Comparison of ENCODE assay signal across 24 cellular contexts in genomic region chr7:123538897-123539296, GRCh38. TPM values are rescaled to one million over a fixed set of nuclear protein-coding genes. Genes with fewer than 3 reads are reported as not detected.
DNase-seq lines count a peak whose midpoint lies in the region; ATAC-seq, FAIRE-seq and TF ChIP-seq lines count a peak whose summit lies in the region.
"Had no signal": no experiment of that assay in that cellular context is flagged by ENCODE, and none has a peak within 500 bp of the region (broad histone marks: within the 10 kb centered on the region; RNA-seq: fewer than 3 reads in every experiment).

No MANE protein-coding gene starts in this region.

- TF ChIP-seq RAD21 in K562 (CRISPR knock-in tag; conservative IDR thresholded peaks at IDR 0.05 in 1 of 2, IDR thresholded peaks at IDR 0.05 in 1 of 2): no peak

- no peak overlapping the region for H3K4me2 ChIP-seq in K562 (ENCODE audit: insufficient read depth, low read length)

- CTCF ChIA-PET in K562 (lab: Yijun Ruan, JAX; ENCODE audit: low intra/inter-chr PET ratio): interaction anchor here (4.4 kb wide), 1 partner anchor 44 kb away, joined by 45 read pairs; no protein-coding TSS in a partner anchor

- no peak overlapping the region for H3K9ac ChIP-seq in K562 (ENCODE audit: insufficient read depth in 1 of 2, low read depth in 2 of 2, low read length in 2 of 2)

- intact Hi-C loops in K562 (cut with micrococcal nuclease): loop anchor here (5.0 kb wide), 1 partner anchor 83 kb away; no protein-coding TSS in a partner anchor
- intact Hi-C loops in activated T-helper 2 cell treated with anti-CD3 and anti-CD28 coated beads, Interferon-gamma antibody, Interleukin-2, Interleukin-4, amounts not matched to agents 10 μg/mL and 5 μg/mL and 100 μg/mL, durations not matched to agents 14 hours and 24 hours and 36 hours (cut with micrococcal nuclease): no loop called here

- H3K9me3 Mint-ChIP-seq in activated T-helper 2 cell treated with anti-CD3 and anti-CD28 coated beads, Interferon-gamma antibody, Interleukin-2, Interleukin-4, amounts not matched to agents 10 μg/mL and 5 μg/mL and 100 μg/mL, durations not matched to agents 14 hours and 24 hours and 36 hours: no peaks in the 10 kb centered on the region
- H3K9me3 Mint-ChIP-seq: activated naive CD8-positive, alpha-beta T cell treated with anti-CD3 and anti-CD28 coated beads for 36 hours; T-helper 1 cell treated with Interleukin-12 subunit alpha and Interleukin-12 subunit beta and Interleukin-4 antibody, amounts not matched to agents 30 μg/mL and 1 μg/mL, for 36 hours; type B pancreatic cell had no signal

- H3K27me3 ChIP-seq in K562 (ENCODE audit: control insufficient read depth in 2 of 2, insufficient read depth in 2 of 2, low read length in 2 of 2): no peaks in the 10 kb centered on the region
- H3K27me3 ChIP-seq in effector memory CD4-positive, alpha-beta T cell (replicated peaks; ENCODE audit: control insufficient read depth, insufficient read depth, low read length, poor library complexity, severe bottlenecking): no peaks in the 10 kb centered on the region
- H3K27me3 ChIP-seq: right atrium auricular region had no signal

- in situ Hi-C loops in K562 (cut with MboI): loop anchor here (5.0 kb wide), 1 partner anchor 47 kb away; no protein-coding TSS in a partner anchor

- H3K36me3 Mint-ChIP-seq in activated T-helper 2 cell treated with anti-CD3 and anti-CD28 coated beads, Interferon-gamma antibody, Interleukin-2, Interleukin-4, amounts not matched to agents 10 μg/mL and 5 μg/mL and 100 μg/mL, durations not matched to agents 14 hours and 24 hours and 36 hours (ENCODE audit: low read depth): no peaks in the 10 kb centered on the region
- H3K36me3 Mint-ChIP-seq: activated naive CD8-positive, alpha-beta T cell treated with anti-CD3 and anti-CD28 coated beads for 36 hours; type B pancreatic cell had no signal

- no peak for TF ChIP-seq POLR2A in K562 (conservative IDR thresholded peaks at IDR 0.05)

- no peak overlapping the region for H3K4me3 Mint-ChIP-seq in activated T-helper 2 cell treated with anti-CD3 and anti-CD28 coated beads, Interferon-gamma antibody, Interleukin-2, Interleukin-4, amounts not matched to agents 10 μg/mL and 5 μg/mL and 100 μg/mL, durations not matched to agents 14 hours and 24 hours and 36 hours (ENCODE audit: low read depth)
- H3K4me3 Mint-ChIP-seq: activated naive CD8-positive, alpha-beta T cell treated with anti-CD3 and anti-CD28 coated beads for 36 hours; naive thymus-derived CD4-positive, alpha-beta T cell; T-helper 1 cell treated with Interleukin-12 subunit alpha and Interleukin-12 subunit beta and Interleukin-4 antibody, amounts not matched to agents 30 μg/mL and 1 μg/mL, for 36 hours; type B pancreatic cell had no signal

- TF ChIP-seq CTCF in K562 (IDR thresholded peaks at IDR 0.05 in 2 of 3, conservative IDR thresholded peaks at IDR 0.05 in 1 of 3; ENCODE audit: insufficient read depth in 2 of 3, low read depth in 1 of 3, low read length in 3 of 3): no peak

- 95% methylated on average over 1 of the region's 1 CpG for WGBS in K562 (ENCODE audit: insufficient coverage, low coverage, missing lambda C conversion rate)

- no peak overlapping the region for H2AFZ ChIP-seq in K562 (ENCODE audit: low read depth, low read length)

- POLR2A ChIA-PET in K562 (lab: Yijun Ruan, JAX): interaction anchor here (0.9 to 2.1 kb wide), 3 partner anchors 14 to 55 kb away, joined by 3 to 5 read pairs (median 5); partner anchors contain the start of gene NDUFA5

- H3K9me1 ChIP-seq in K562 (ENCODE audit: control insufficient read depth, insufficient read depth, low read length): no peaks in the 10 kb centered on the region

- peaks cover 4 to 14% of the 10 kb centered on the region in 2 experiments for H3K4me1 ChIP-seq in K562 (replicated peaks in 1 of 2; ENCODE audit: control insufficient read depth in 2 of 2, insufficient read depth in 2 of 2, low read length in 2 of 2)
- no peaks in the 10 kb centered on the region for H3K4me1 ChIP-seq in effector memory CD4-positive, alpha-beta T cell (ENCODE audit: control insufficient read depth, insufficient read depth, low read length, poor library complexity, severe bottlenecking)

- H3K27ac Mint-ChIP-seq in activated T-helper 2 cell treated with anti-CD3 and anti-CD28 coated beads, Interferon-gamma antibody, Interleukin-2, Interleukin-4, amounts not matched to agents 10 μg/mL and 5 μg/mL and 100 μg/mL, durations not matched to agents 14 hours and 24 hours and 36 hours: no peak overlapping the region
- H3K27ac Mint-ChIP-seq: activated naive CD8-positive, alpha-beta T cell treated with anti-CD3 and anti-CD28 coated beads for 36 hours; T-helper 1 cell treated with Interleukin-12 subunit alpha and Interleukin-12 subunit beta and Interleukin-4 antibody, amounts not matched to agents 30 μg/mL and 1 μg/mL, for 36 hours had no signal

- peaks cover 38% of the 10 kb centered on the region for H3K36me3 ChIP-seq in K562 (ENCODE audit: control insufficient read depth, insufficient read depth, low read length)
- no peaks in the 10 kb centered on the region for H3K36me3 ChIP-seq in effector memory CD4-positive, alpha-beta T cell (ENCODE audit: control insufficient read depth, insufficient read depth, low read length)
- H3K36me3 ChIP-seq: right atrium auricular region had no signal

- no TSS peak for BruUV-seq in K562 (replicated peaks; lab: Mats Ljungman, UMichigan)

- DNase-seq in Daoy (ENCODE audit: low read depth) (peak; percentile 20), NCI-H69 (lab: John Stamatoyannopoulos, UW) (peak; percentile 13), K562 (ENCODE audit: extremely low read depth in 1 of 4, low spot score in 3 of 4) (no peak), renal cortical epithelial cell (ENCODE audit: low read depth) (peak; percentile 53), ecto neural progenitor cell (ENCODE audit: low spot score) (no peak)
- DNase-seq in activated CD4-positive, alpha-beta T cell treated with anti-CD3 and anti-CD28 coated beads for 1 hour: no peak
- DNase-seq in activated T-helper 2 cell treated with anti-CD3 and anti-CD28 coated beads, Interferon-gamma antibody, Interleukin-2, Interleukin-4, amounts not matched to agents 10 μg/mL and 5 μg/mL and 100 μg/mL, durations not matched to agents 14 hours and 24 hours and 36 hours (ENCODE audit: low spot score): no peak
- no peak for DNase-seq in effector memory CD4-positive, alpha-beta T cell
- DNase-seq: activated CD8-positive, alpha-beta memory T cell treated with anti-CD3 and anti-CD28 coated beads, Interleukin-2, amount 50 U/mL, for 48 hours; activated naive CD8-positive, alpha-beta T cell treated with anti-CD3 and anti-CD28 coated beads for 36 hours; cortex of kidney; GF-D8; Kasumi-1; naive thymus-derived CD4-positive, alpha-beta T cell; NCI-H1092 treated with DMSO at 0.1 percent for 48 hours; NCI-H1930; NCI-H345; occipital lobe; stimulated activated CD4-positive, alpha-beta T cell treated with anti-CD3 and anti-CD28 coated beads, Interleukin-12 subunit alpha, Interleukin-12 subunit beta, amount 100 ng/mL, for 4 hours; stomach had no signal

- H3K27me3 Mint-ChIP-seq in activated T-helper 2 cell treated with anti-CD3 and anti-CD28 coated beads, Interferon-gamma antibody, Interleukin-2, Interleukin-4, amounts not matched to agents 10 μg/mL and 5 μg/mL and 100 μg/mL, durations not matched to agents 14 hours and 24 hours and 36 hours (ENCODE audit: low read depth): peaks cover 2% of the 10 kb centered on the region

- peaks cover 14% of the 10 kb centered on the region for H3K79me2 ChIP-seq in K562 (ENCODE audit: control insufficient read depth, insufficient read depth, low read length)

- no peaks in the 10 kb centered on the region for H3K9me3 ChIP-seq in K562 (replicated peaks; ENCODE audit: control insufficient read depth, insufficient read depth, low read depth, low read length)
- H3K9me3 ChIP-seq in effector memory CD4-positive, alpha-beta T cell (ENCODE audit: control insufficient read depth, low read length): no peaks in the 10 kb centered on the region
- H3K9me3 ChIP-seq: right atrium auricular region, stomach had no signal

- no peak for FAIRE-seq in K562 (lab: Jason Lieb, UNC)

- no peak for ATAC-seq in K562
- ATAC-seq: naive thymus-derived CD4-positive, alpha-beta T cell; Panc1 had no signal

- peaks cover 14% of the 10 kb centered on the region for H3K4me1 Mint-ChIP-seq in activated T-helper 2 cell treated with anti-CD3 and anti-CD28 coated beads, Interferon-gamma antibody, Interleukin-2, Interleukin-4, amounts not matched to agents 10 μg/mL and 5 μg/mL and 100 μg/mL, durations not matched to agents 14 hours and 24 hours and 36 hours (ENCODE audit: low read depth)

- no peaks in the 10 kb centered on the region for H4K20me1 ChIP-seq in K562 (replicated peaks; ENCODE audit: control insufficient read depth, insufficient read depth, low read length)

- TF ChIP-seq EP300 in K562 (IDR thresholded peaks at IDR 0.05; ENCODE audit: low read length): no peak

- H3K27ac ChIP-seq in K562 (ENCODE audit: extremely low read depth, low read depth, low read length): no peak overlapping the region; the same call in 2 of the 3 replicates
- H3K27ac ChIP-seq in effector memory CD4-positive, alpha-beta T cell (ENCODE audit: insufficient read depth, low read length, poor library complexity, severe bottlenecking): no peak overlapping the region
- H3K27ac ChIP-seq: right atrium auricular region, stomach had no signal

- no peak overlapping the region for H3K4me3 ChIP-seq in K562
- H3K4me3 ChIP-seq in effector memory CD4-positive, alpha-beta T cell (ENCODE audit: insufficient read depth, low read depth, low read length, poor library complexity, severe bottlenecking): no peak overlapping the region
- H3K4me3 ChIP-seq: right atrium auricular region, stomach had no signal

RNA-seq across cellular contexts. Expression of gene IQUB, which starts 4.5 kb away (rescaled TPM):
- total RNA-seq in Daoy (2014; rRNA removed; shearing (Covaris generic)): 0.74 and 1.0 TPM in 2 replicates
- 2.5 and 10.0 TPM in 2 replicates for total RNA-seq in K562 (2011; cell fraction: chromatin; rRNA removed; ENCODE audit: low replicate concordance)
- total RNA-seq in K562 (2011; cell fraction: nucleolus; rRNA removed): 1.7 and 2.1 TPM in 2 replicates
- total RNA-seq in K562 (2011; cell fraction: nucleoplasm; rRNA removed): 5.5 and 7.8 TPM in 2 replicates
- total RNA-seq in K562 (2014; rRNA removed): 0.98 and 1.3 TPM in 2 replicates
- total RNA-seq in K562 (2014; rRNA removed; fragmentation: Illumina TruSeq; extraction: Trizol): 2.4 and 3.1 TPM in 2 replicates
- total RNA-seq in K562 (2015; rRNA removed; fragmentation: Illumina TruSeq; extraction: Trizol): 2.0 and 2.6 TPM in 2 replicates
- 1.1 and 1.9 TPM in 2 replicates for total RNA-seq in K562 (2021)
- polyA plus RNA-seq in K562 (2011; rRNA removed): 0.69 and 1.3 TPM in 2 replicates
- 0.21 and 0.62 TPM in 2 replicates for polyA plus RNA-seq in K562 (2011; cell fraction: cytosol; rRNA removed)
- 1.3 and 1.5 TPM in 2 replicates for polyA plus RNA-seq in K562 (2011; cell fraction: nucleus; rRNA removed)
- polyA plus RNA-seq in K562 (2012): 1.7 and 2.7 TPM in 2 replicates
- polyA plus RNA-seq in K562 (2014; fragmentation: Illumina TruSeq; extraction: Trizol): 1.4 and 1.6 TPM in 2 replicates
- polyA plus RNA-seq in K562 (2014; fragmentation: Nextera tagmentation; extraction: Ambion mirVana): 1 to 10 TPM; 1.3 to 1.7 TPM
- polyA plus RNA-seq in K562 (2014; rRNA removed): 0.58 and 0.62 TPM in 2 replicates
- 1.9 and 3.4 TPM in 2 replicates for polyA minus RNA-seq in K562 (2011; rRNA and poly(A)+ RNA removed)
- 0.73 and 1.2 TPM in 2 replicates for polyA minus RNA-seq in K562 (2011; cell fraction: cytosol; rRNA and poly(A)+ RNA removed)
- 5.7 and 6.2 TPM in 2 replicates for polyA minus RNA-seq in K562 (2011; cell fraction: nucleus; rRNA and poly(A)+ RNA removed)
- total RNA-seq in renal cortical epithelial cell: 0.69 and 5.5 TPM in 2 replicates
- total RNA-seq in activated T-helper 2 cell treated with anti-CD3 and anti-CD28 coated beads, Interferon-gamma antibody, Interleukin-2, Interleukin-4, amounts not matched to agents 10 μg/mL and 5 μg/mL and 100 μg/mL, durations not matched to agents 14 hours and 24 hours and 36 hours: 0.25 TPM in 1 of 2 replicates, not detected in the other

RNA-seq across cellular contexts. Expression of gene NDUFA5, which starts 18.7 kb away (rescaled TPM):
- total RNA-seq in Daoy (2014; rRNA removed; shearing (Covaris generic)): 149 and 168 TPM in 2 replicates
- total RNA-seq in K562 (2011; cell fraction: chromatin; rRNA removed; ENCODE audit: low replicate concordance): 25.5 and 92.7 TPM in 2 replicates
- 20.7 and 22.5 TPM in 2 replicates for total RNA-seq in K562 (2011; cell fraction: nucleolus; rRNA removed)
- total RNA-seq in K562 (2011; cell fraction: nucleoplasm; rRNA removed): 62.4 and 97.6 TPM in 2 replicates
- total RNA-seq in K562 (2014; rRNA removed) (187 and 199 TPM in 2 replicates), K562 (2014; rRNA removed; fragmentation: Illumina TruSeq; extraction: Trizol) (377 and 418 TPM in 2 replicates), K562 (2015; rRNA removed; fragmentation: Illumina TruSeq; extraction: Trizol) (324 and 363 TPM in 2 replicates), K562 (2021) (244 and 267 TPM in 2 replicates), renal cortical epithelial cell (38.9 and 58.4 TPM in 2 replicates)
- polyA plus RNA-seq in K562 (2011; rRNA removed) (85.5 and 155 TPM in 2 replicates), K562 (2014; fragmentation: Illumina TruSeq; extraction: Trizol) (257 and 269 TPM in 2 replicates), K562 (2014; fragmentation: Nextera tagmentation; extraction: Ambion mirVana) (100 to 1,000 TPM; 669 to 677 TPM), K562 (2014; rRNA removed) (245 and 254 TPM in 2 replicates)
- 4.9 and 17.7 TPM in 2 replicates for polyA plus RNA-seq in K562 (2011; cell fraction: cytosol; rRNA removed)
- polyA plus RNA-seq in K562 (2011; cell fraction: nucleus; rRNA removed): 25.9 and 32.6 TPM in 2 replicates
- 154 and 254 TPM in 2 replicates for polyA plus RNA-seq in K562 (2012)
- 59.6 and 72.6 TPM in 2 replicates for polyA minus RNA-seq in K562 (2011; rRNA and poly(A)+ RNA removed)
- polyA minus RNA-seq in K562 (2011; cell fraction: cytosol; rRNA and poly(A)+ RNA removed): 41.1 and 61.1 TPM in 2 replicates
- polyA minus RNA-seq in K562 (2011; cell fraction: nucleus; rRNA and poly(A)+ RNA removed): 65.4 and 83.4 TPM in 2 replicates
- total RNA-seq in activated T-helper 2 cell treated with anti-CD3 and anti-CD28 coated beads, Interferon-gamma antibody, Interleukin-2, Interleukin-4, amounts not matched to agents 10 μg/mL and 5 μg/mL and 100 μg/mL, durations not matched to agents 14 hours and 24 hours and 36 hours: 55.1 and 57.2 TPM in 2 replicates

Comparison
In these comparisons a context has a peak if more than half of its experiments do, and no peak if none do; other contexts are left out.
1. DNase-seq: peak in Daoy (single experiment), NCI-H69 (single experiment) and renal cortical epithelial cell (single experiment); none in K562 (0 of 4), activated CD4-positive, alpha-beta T cell treated with anti-CD3 and anti-CD28 coated beads for 1 hour (single experiment), ecto neural progenitor cell (single experiment), activated T-helper 2 cell treated with anti-CD3 and anti-CD28 coated beads, Interferon-gamma antibody, Interleukin-2, Interleukin-4, amounts not matched to agents 10 μg/mL and 5 μg/mL and 100 μg/mL, durations not matched to agents 14 hours and 24 hours and 36 hours (single experiment) and effector memory CD4-positive, alpha-beta T cell (0 of 3).